Comparison of ENCODE assay signal across 13 cellular contexts in the genomic region with DNA sequence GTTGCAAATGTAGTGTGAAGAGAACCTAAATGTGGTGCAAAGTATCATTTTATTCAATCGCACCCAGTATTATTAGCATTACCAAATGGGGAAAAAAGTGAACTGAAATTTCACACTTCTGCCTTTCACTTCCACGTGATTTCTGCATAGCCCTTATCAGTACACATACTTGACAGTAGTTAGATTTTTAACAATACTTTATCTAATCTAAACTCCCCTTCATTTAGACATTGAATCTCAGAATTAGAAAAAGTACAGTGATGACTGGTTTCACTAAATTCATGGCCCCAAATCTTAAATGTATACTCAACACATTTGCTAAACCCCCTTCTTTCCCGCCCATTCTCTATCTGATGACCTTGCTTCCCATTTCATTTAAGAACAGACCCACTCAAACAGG. TPM values are rescaled to one million over a fixed set of nuclear protein-coding genes. Genes with fewer than 3 reads are reported as not detected.
DNase-seq lines count a peak whose midpoint lies in the region; ATAC-seq and TF ChIP-seq lines count a peak whose summit lies in the region.
"Had no signal": no experiment of that assay in that cellular context is flagged by ENCODE, and none has a peak within 500 bp of the region (broad histone marks: within the 10 kb centered on the region; RNA-seq: fewer than 3 reads in every experiment).

No MANE protein-coding gene starts in this region.

- peaks cover 55% of the 10 kb centered on the region for H3K4me1 Mint-ChIP-seq in memory B cell

- H3K36me3 ChIP-seq in transverse colon (peaks cover 0 to 22% (median 3%) of the 10 kb centered on the region in 4 donors), MG63 (peaks cover 12% of the 10 kb centered on the region)

- no peaks in the 10 kb centered on the region for H3K27me3 ChIP-seq in transverse colon
- H3K27me3 ChIP-seq in MG63, result no peaks in the 10 kb centered on the region

- H3K4me1 ChIP-seq in transverse colon, result peaks cover 0 to 31% (median 0%) of the 10 kb centered on the region in 4 donors

- ATAC-seq in GM18867 (IDR thresholded peaks at IDR 0.05; ENCODE audit: unreplicated experiment) (peak; percentile 70), GM21619 (IDR thresholded peaks at IDR 0.05; ENCODE audit: unreplicated experiment) (peak; percentile 45), HG03175 (IDR thresholded peaks at IDR 0.05; ENCODE audit: unreplicated experiment) (peak; percentile 74), memory B cell (ENCODE audit: low read depth) (peak; percentile 87)

- H3K27ac ChIP-seq in transverse colon, result no peak overlapping the region
- H3K27ac ChIP-seq in coronary artery, result no peak overlapping the region

- H3K4me3 Mint-ChIP-seq in memory B cell, result peak overlapping the region; percentile 68

- DNase-seq in memory B cell (ENCODE audit: low spot score in 2 of 2) (peak in 1 of 2 donors; percentile 25), transverse colon (no peak), coronary artery (ENCODE audit: low spot score) (no peak), MG63 (no peak), iPS-NIHi11 (ENCODE audit: low spot score) (no peak)
- DNase-seq: activated CD4-positive, alpha-beta T cell treated with anti-CD3 and anti-CD28 coated beads for 48 hours; GOT3; RPMI8226 had no signal

- WGBS in transverse colon (ENCODE audit: low coverage in 1 of 2), 2 donors, result 82 to 88% methylated on average over 3 of the region's 3 CpGs

- no peak for TF ChIP-seq EP300 in transverse colon (IDR thresholded peaks at IDR 0.05; ENCODE audit: low read depth)

- intact Hi-C loops in transverse colon (cut with DNase I; ENCODE audit: low total_unique reads), result no loop called here

- in situ Hi-C loops in transverse colon (cut with MboI; ENCODE audit: low pct_ligation_motif_present in 1 of 4, low pct_unique_long_range_greater_than_20kb in 1 of 4, low sequenced_read_pairs in 3 of 4), result loop anchor here in 1 of 4 donors (25.0 kb wide), 1 partner anchor 586 kb away; no protein-coding TSS in a partner anchor

- TF ChIP-seq POLR2A in transverse colon (IDR thresholded peaks at IDR 0.05), result no peak

- H3K27ac Mint-ChIP-seq in memory B cell, result peak overlapping the region; percentile 87

- peaks cover 2% of the 10 kb centered on the region for H3K9me3 Mint-ChIP-seq in memory B cell

- H3K27me3 Mint-ChIP-seq in memory B cell, result no peaks in the 10 kb centered on the region

- H3K36me3 Mint-ChIP-seq in memory B cell, result peaks cover 48% of the 10 kb centered on the region

- H3K4me3 ChIP-seq in transverse colon (no peak overlapping the region), coronary artery (no peak overlapping the region), MG63 (no peak overlapping the region)

- H3K9me3 ChIP-seq in transverse colon, result no peaks in the 10 kb centered on the region
- H3K9me3 ChIP-seq in MG63, result peaks cover 7% of the 10 kb centered on the region; the same call in 1 of the 2 replicates

- TF ChIP-seq CTCF in transverse colon (IDR thresholded peaks at IDR 0.05) (no peak), coronary artery (IDR thresholded peaks at IDR 0.05) (no peak)

RNA-seq across cellular contexts. Expression of a gene that starts 14.3 kb away (rescaled TPM):
- 10 to 100 TPM in 3 of 4 donors, 1 to 10 TPM in 1; 9.0 to 50.9 (median 40.8) TPM for total RNA-seq in transverse colon
- total RNA-seq in MG63 (2014; rRNA removed; shearing (Covaris generic); ENCODE audit: low replicate concordance), result 4.7 and 9.5 TPM in 2 replicates

RNA-seq across cellular contexts. Expression of a gene that starts 39.4 kb away (rescaled TPM):
- total RNA-seq in transverse colon, result not detected
- total RNA-seq in MG63 (2014; rRNA removed; shearing (Covaris generic); ENCODE audit: low replicate concordance), result not detected in 2 replicates
- total RNA-seq: omental fat pad, urinary bladder had no signal

RNA-seq across cellular contexts. Expression of a gene that starts 53.8 kb away (rescaled TPM):
- total RNA-seq in transverse colon, result not detected
- not detected in 2 replicates for total RNA-seq in MG63 (2014; rRNA removed; shearing (Covaris generic); ENCODE audit: low replicate concordance)
- total RNA-seq: omental fat pad, urinary bladder had no signal
